In the genomic region with DNA sequence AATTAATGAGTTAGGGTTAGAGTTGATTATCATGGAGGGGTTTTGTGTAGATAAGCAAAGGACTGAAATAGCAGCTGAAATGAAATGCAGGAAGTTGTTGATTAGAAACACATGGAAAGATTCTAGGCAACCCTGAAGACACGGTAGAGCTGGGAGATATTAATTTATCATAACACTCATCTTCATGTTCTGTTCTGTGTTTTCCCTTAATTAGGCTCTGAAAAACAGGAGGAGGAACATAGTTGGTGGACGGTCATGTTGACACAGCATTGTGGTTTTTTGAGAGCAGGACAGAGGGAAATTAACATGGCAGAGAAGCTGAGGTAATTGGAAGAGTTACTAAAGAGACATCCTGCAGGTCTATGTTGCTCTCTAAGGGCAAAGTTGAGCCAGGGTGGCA, we compare ENCODE assay signal across 21 cellular contexts.
"Had no signal": no experiment of that assay in that cellular context is flagged by ENCODE, and none has a peak within 500 bp of the region (broad histone marks: within the 10 kb centered on the region; RNA-seq: fewer than 3 reads in every experiment).

No MANE protein-coding gene starts in this region.

- H3K9ac ChIP-seq: parathyroid adenoma had no signal

- H3K27ac ChIP-seq: coronary artery, epithelial cell of prostate, heart right ventricle, parathyroid adenoma, tibial artery had no signal

- H3K4me1 ChIP-seq: heart right ventricle, parathyroid adenoma, tibial artery had no signal

- ATAC-seq: heart right ventricle; left colon; right cardiac atrium; stimulated activated naive CD8-positive, alpha-beta T cell treated with anti-CD3 and anti-CD28 coated beads, Interleukin-15, amount 100 ng/mL, for 72 hours had no signal

- FAIRE-seq: bronchial epithelial cell had no signal

- H3K4me3 ChIP-seq: coronary artery, heart right ventricle, lung, tibial artery had no signal

- H3K9me3 ChIP-seq: heart right ventricle, tibial artery had no signal

- H3K36me3 ChIP-seq: heart right ventricle, tibial artery had no signal

- DNase-seq: activated CD4-positive, alpha-beta memory T cell treated with anti-CD3 and anti-CD28 coated beads for 36 hours; activated CD4-positive, alpha-beta T cell treated with anti-CD3 and anti-CD28 coated beads for 48 hours; activated naive CD4-positive, alpha-beta T cell treated with anti-CD3 and anti-CD28 coated beads for 36 hours; activated naive CD8-positive, alpha-beta T cell treated with anti-CD3 and anti-CD28 coated beads, Interleukin-2, amount 10 ng/mL, durations not matched to agents 7 days and 5 days; activated T-cell treated with anti-CD3 and anti-CD28 coated beads, Interleukin-2, amount 50 U/mL, for 48 hours; amygdala; heart right ventricle; islet precursor cell; left colon; naive B cell; nucleus accumbens; right cardiac atrium; stimulated activated CD4-positive, alpha-beta T cell treated with anti-CD3 and anti-CD28 coated beads, Interleukin-1b, Interleukin-23, amount 100 ng/mL, for 48 hours; stimulated activated naive CD8-positive, alpha-beta T cell treated with anti-CD3 and anti-CD28 coated beads, Interleukin-15, amount 100 ng/mL, for 72 hours; T-helper 9 cell; tibial artery had no signal
